Comparison of ENCODE assay signal across 9 cellular contexts in genomic region chr13:23570931-23571330, GRCh38. TPM values are rescaled to one million over a fixed set of nuclear protein-coding genes. Genes with fewer than 3 reads are reported as not detected.
DNase-seq lines count a peak whose midpoint lies in the region; ATAC-seq and TF ChIP-seq lines count a peak whose summit lies in the region.
"Had no signal": no experiment of that assay in that cellular context is flagged by ENCODE, and none has a peak within 500 bp of the region (broad histone marks: within the 10 kb centered on the region; RNA-seq: fewer than 3 reads in every experiment).

No MANE protein-coding gene starts in this region.

- no peaks in the 10 kb centered on the region for H3K36me3 Mint-ChIP-seq in Calu3 (ENCODE audit: insufficient read depth, unreplicated experiment)

- no peaks in the 10 kb centered on the region for H3K9me3 ChIP-seq in SJCRH30 (replicated peaks)

- no peaks in the 10 kb centered on the region for H3K27me3 ChIP-seq in SJCRH30

- no peak overlapping the region for H3K27ac ChIP-seq in SJCRH30

- TF ChIP-seq POLR2A in GM18505 (IDR thresholded peaks at IDR 0.05; ENCODE audit: borderline replicate concordance, extremely low read depth, insufficient read depth, insufficient read length) = peak; percentile 50

- DNase-seq in SJCRH30 = peak in 1 of 2 experiments; percentile 26
- DNase-seq in foreskin fibroblast = peak in 1 of 2 donors; percentile 48
- no peak for DNase-seq in retinal pigment epithelial cell (ENCODE audit: low read depth)
- no peak for DNase-seq in Calu3
- no peak for DNase-seq in SIG-M5 treated with dmso at 0.1 percent for 504 hours (lab: John Stamatoyannopoulos, UW; ENCODE audit: unreplicated experiment)
- DNase-seq in left colon = no peak
- DNase-seq: KBM-7 had no signal

- ATAC-seq in GM18505 (IDR thresholded peaks at IDR 0.05; ENCODE audit: unreplicated experiment) = no peak
- ATAC-seq in GM21367 (IDR thresholded peaks at IDR 0.05; ENCODE audit: unreplicated experiment) = no peak
- no peak for ATAC-seq in left colon

- no peaks in the 10 kb centered on the region for H3K27me3 Mint-ChIP-seq in Calu3 (ENCODE audit: unreplicated experiment)

- no peak overlapping the region for H3K4me3 Mint-ChIP-seq in Calu3 (ENCODE audit: low read depth, unreplicated experiment)

- peak; percentile 24 for TF ChIP-seq CTCF in foreskin fibroblast (IDR thresholded peaks at IDR 0.05; ENCODE audit: low read depth, low read length)
- TF ChIP-seq CTCF in retinal pigment epithelial cell (conservative IDR thresholded peaks at IDR 0.05; ENCODE audit: low read depth, low read length) = peak; percentile 28
- no peak for TF ChIP-seq CTCF in Calu3 (IDR thresholded peaks at IDR 0.05; ENCODE audit: unreplicated experiment)

- no peaks in the 10 kb centered on the region for H3K36me3 ChIP-seq in SJCRH30

- H3K4me1 Mint-ChIP-seq in Calu3 (ENCODE audit: low read depth, unreplicated experiment) = no peaks in the 10 kb centered on the region

- intact Hi-C loops in Calu3 (cut with micrococcal nuclease; ENCODE audit: unreplicated experiment) = no loop called here
- intact Hi-C loops in left colon (cut with DNase I, micrococcal nuclease) = no loop called here

- peaks cover 9% of the 10 kb centered on the region; the same call in 1 of the 2 replicates for H3K4me1 ChIP-seq in SJCRH30

- no TSS peak for BruUV-seq in Calu3 (replicated peaks; lab: Mats Ljungman, UMichigan)

- CTCF ChIA-PET in Calu3 (lab: Charles Lee) = no interaction called here

- peak overlapping the region; percentile 27 for H3K4me3 ChIP-seq in SJCRH30
- H3K4me3 ChIP-seq in foreskin fibroblast (ENCODE audit: low read depth in 1 of 2, low read length in 2 of 2) = peak overlapping the region; percentile 38 to 54
- peak overlapping the region; percentile 45 for H3K4me3 ChIP-seq in retinal pigment epithelial cell (ENCODE audit: low read length)

- no peaks in the 10 kb centered on the region for H3K9me3 Mint-ChIP-seq in Calu3 (ENCODE audit: low read depth, unreplicated experiment)

- no peak overlapping the region for H3K27ac Mint-ChIP-seq in Calu3 (ENCODE audit: unreplicated experiment)

RNA-seq across cellular contexts. Expression of gene TNFRSF19, which starts 0.7 kb away (rescaled TPM):
- total RNA-seq in SJCRH30 (2014; rRNA removed; shearing (Covaris generic)) = 3.8 and 4.1 TPM in 2 replicates
- total RNA-seq in Calu3 (2022) (24.3 and 38.3 TPM in 2 replicates), left colon (1 to 10 TPM in 1 of 2 donors, under 1 TPM in 1; 0.55 to 1.1 TPM)
